10 cellular contexts compared by ENCODE assay signal in the genomic region with DNA sequence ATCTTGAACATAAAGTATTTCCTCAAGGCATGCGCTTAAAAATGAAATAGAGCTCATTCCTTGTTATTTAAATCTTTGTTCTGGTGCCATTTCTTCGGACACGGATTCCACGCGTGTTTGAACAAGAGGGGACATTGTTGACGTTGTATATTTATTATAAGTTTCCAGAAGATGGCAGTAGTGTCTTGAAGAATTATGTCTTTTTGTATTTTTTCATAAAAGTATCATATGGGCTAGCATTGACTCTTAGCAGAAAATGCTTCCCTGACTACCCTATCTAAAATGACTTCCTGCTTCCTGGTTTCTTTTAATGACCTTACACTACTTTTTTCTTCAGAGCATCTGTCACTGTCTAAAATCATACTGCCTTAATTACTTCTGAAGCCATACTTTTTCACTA. TPM values are rescaled to one million over a fixed set of nuclear protein-coding genes. Genes with fewer than 3 reads are reported as not detected.
A peak's percentile ranks its signal among the peaks of the same experiment; 100 is the strongest.
DNase-seq lines count a peak whose midpoint lies in the region; ATAC-seq and TF ChIP-seq lines count a peak whose summit lies in the region.
"Had no signal": no experiment of that assay in that cellular context is flagged by ENCODE, and none has a peak within 500 bp of the region (broad histone marks: within the 10 kb centered on the region; RNA-seq: fewer than 3 reads in every experiment).

No MANE protein-coding gene starts in this region.

- no peak overlapping the region for H3K27ac ChIP-seq in CD8-positive, alpha-beta memory T cell (ENCODE audit: low read depth, low read length)
- H3K27ac ChIP-seq in HEK293 (ENCODE audit: extremely low read depth, low read depth, low read length) = no peak overlapping the region

- peak; percentile 67 for ATAC-seq in activated naive CD8-positive, alpha-beta T cell treated with anti-CD3 and anti-CD28 coated beads, Interleukin-2, amount 10 ng/mL, durations not matched to agents 7 days and 5 days (ENCODE audit: low read depth)
- no peak for ATAC-seq in GM21528 (IDR thresholded peaks at IDR 0.05; ENCODE audit: low FRiP score, unreplicated experiment)
- ATAC-seq: Right ventricle myocardium inferior had no signal

- POLR2A ChIA-PET in CD8-positive, alpha-beta memory T cell (lab: Charles Lee) = no interaction called here
- POLR2A ChIA-PET in HEK293 (lab: Yijun Ruan, JAX) = interaction anchor here (0.8 kb wide), 1 partner anchor 20 kb away, joined by 4 read pairs; a partner anchor contains a TSS
- POLR2A ChIA-PET in activated naive CD8-positive, alpha-beta T cell treated with anti-CD3 and anti-CD28 coated beads, Interleukin-2, amount 10 ng/mL, durations not matched to agents 7 days and 5 days (lab: Charles Lee) = interaction anchor here (0.6 kb wide), 1 partner anchor 88 kb away, joined by 4 read pairs; no protein-coding TSS in a partner anchor

- H3K36me3 Mint-ChIP-seq in CD8-positive, alpha-beta memory T cell = peaks cover 14 to 63% (median 34%) of the 10 kb centered on the region in 3 donors
- peaks cover 38% of the 10 kb centered on the region for H3K36me3 Mint-ChIP-seq in activated naive CD8-positive, alpha-beta T cell treated with anti-CD3 and anti-CD28 coated beads, Interleukin-2, amount 10 ng/mL, durations not matched to agents 7 days and 5 days

- CTCF ChIA-PET in CD8-positive, alpha-beta memory T cell (lab: Charles Lee) = interaction anchor here (0.7 to 2.2 kb wide), 17 partner anchors 9 to 299 kb away, joined by 3 to 13 read pairs (median 4); no protein-coding TSS in a partner anchor
- CTCF ChIA-PET in HEK293 (lab: Yijun Ruan, JAX) = interaction anchor here (0.6 to 2.4 kb wide), 9 partner anchors 9 to 1365 kb away, joined by 3 to 9 read pairs (median 3); no protein-coding TSS in a partner anchor

- H3K27me3 Mint-ChIP-seq in CD8-positive, alpha-beta memory T cell = no peaks in the 10 kb centered on the region
- H3K27me3 Mint-ChIP-seq in activated naive CD8-positive, alpha-beta T cell treated with anti-CD3 and anti-CD28 coated beads, Interleukin-2, amount 10 ng/mL, durations not matched to agents 7 days and 5 days = no peaks in the 10 kb centered on the region

- peaks cover 27 to 34% (median 30%) of the 10 kb centered on the region in 3 donors for H3K4me1 Mint-ChIP-seq in CD8-positive, alpha-beta memory T cell
- H3K4me1 Mint-ChIP-seq in activated naive CD8-positive, alpha-beta T cell treated with anti-CD3 and anti-CD28 coated beads, Interleukin-2, amount 10 ng/mL, durations not matched to agents 7 days and 5 days = peaks cover 14% of the 10 kb centered on the region

- DNase-seq in CD8-positive, alpha-beta memory T cell = peak in 2 of 5 donors; percentile 38 to 52
- DNase-seq in activated naive CD8-positive, alpha-beta T cell treated with anti-CD3 and anti-CD28 coated beads, Interleukin-2, amount 10 ng/mL, durations not matched to agents 7 days and 5 days = no peak
- peak; percentile 31 to 37 for DNase-seq in lung microvascular endothelial cell (ENCODE audit: low read depth in 2 of 2)
- no peak for DNase-seq in retina
- DNase-seq in T1000 (lab: John Stamatoyannopoulos, UW) = no peak
- DNase-seq in COLO668 (lab: John Stamatoyannopoulos, UW; ENCODE audit: unreplicated experiment) = no peak
- DNase-seq: stimulated activated CD4-positive, alpha-beta T cell treated with anti-CD3 and anti-CD28 coated beads, Interleukin-2, amount 100 ng/mL, for 24 hours had no signal

- peak overlapping the region in 7 of 8 donors; percentile 31 to 79 (median 64) for H3K27ac Mint-ChIP-seq in CD8-positive, alpha-beta memory T cell
- H3K27ac Mint-ChIP-seq in activated naive CD8-positive, alpha-beta T cell treated with anti-CD3 and anti-CD28 coated beads, Interleukin-2, amount 10 ng/mL, durations not matched to agents 7 days and 5 days = peak overlapping the region; percentile 62

- H3K36me3 ChIP-seq in CD8-positive, alpha-beta memory T cell (ENCODE audit: insufficient read depth, low read length) = peaks cover 35% of the 10 kb centered on the region
- H3K36me3 ChIP-seq in HEK293 (ENCODE audit: control insufficient read depth in 2 of 2, insufficient read depth in 1 of 2, low read length in 2 of 2) = peaks cover 4 to 62% of the 10 kb centered on the region in 2 experiments

- no peaks in the 10 kb centered on the region for H3K27me3 ChIP-seq in CD8-positive, alpha-beta memory T cell (ENCODE audit: insufficient read depth, low read length, poor library complexity, severe bottlenecking)

- H3K9me3 Mint-ChIP-seq in CD8-positive, alpha-beta memory T cell = no peaks in the 10 kb centered on the region
- no peaks in the 10 kb centered on the region for H3K9me3 Mint-ChIP-seq in activated naive CD8-positive, alpha-beta T cell treated with anti-CD3 and anti-CD28 coated beads, Interleukin-2, amount 10 ng/mL, durations not matched to agents 7 days and 5 days

- H3K4me1 ChIP-seq in CD8-positive, alpha-beta memory T cell (ENCODE audit: insufficient read depth, low read length) = peaks cover 17% of the 10 kb centered on the region
- H3K4me1 ChIP-seq in HEK293 (ENCODE audit: control insufficient read depth, insufficient read depth, low read length) = no peaks in the 10 kb centered on the region

- H3K4me3 Mint-ChIP-seq in CD8-positive, alpha-beta memory T cell = no peak overlapping the region
- no peak overlapping the region for H3K4me3 Mint-ChIP-seq in activated naive CD8-positive, alpha-beta T cell treated with anti-CD3 and anti-CD28 coated beads, Interleukin-2, amount 10 ng/mL, durations not matched to agents 7 days and 5 days

- no peak overlapping the region for H3K4me3 ChIP-seq in CD8-positive, alpha-beta memory T cell (ENCODE audit: low read length)
- H3K4me3 ChIP-seq in HEK293 (ENCODE audit: low read depth, low read length) = no peak overlapping the region

- H3K9me3 ChIP-seq in CD8-positive, alpha-beta memory T cell (ENCODE audit: low read length) = no peaks in the 10 kb centered on the region
- no peaks in the 10 kb centered on the region for H3K9me3 ChIP-seq in HEK293 (ENCODE audit: control insufficient read depth, insufficient read depth, low read depth, low read length)

- no peak for TF ChIP-seq CTCF in HEK293 (tag by site-specific recombination; IDR thresholded peaks at IDR 0.05)

TF ChIP-seq in HEK293, 187 proteins besides CTCF, POLR2A, EP300 and RAD21:
- TF ChIP-seq ZNF560 (tag by site-specific recombination; IDR thresholded peaks at IDR 0.05; ENCODE audit: borderline replicate concordance) (no peak), ZNF112 (tag by site-specific recombination; IDR thresholded peaks at IDR 0.05) (no peak), ZNF654 (tag by site-specific recombination; IDR thresholded peaks at IDR 0.05; ENCODE audit: low read depth) (peak; percentile 13; the same call in 1 of the 2 replicates), MYNN (tag by site-specific recombination; IDR thresholded peaks at IDR 0.05; ENCODE audit: borderline replicate concordance) (no peak), OVOL3 (tag by site-specific recombination; IDR thresholded peaks at IDR 0.05) (no peak)

RNA-seq across cellular contexts. Expression of a gene that starts 20.4 kb away (rescaled TPM):
- total RNA-seq in CD8-positive, alpha-beta memory T cell = 10 to 100 TPM; 40.3 to 42.8 TPM
- polyA plus RNA-seq in CD8-positive, alpha-beta memory T cell = 35.2 TPM
- total RNA-seq in activated naive CD8-positive, alpha-beta T cell treated with anti-CD3 and anti-CD28 coated beads, Interleukin-2, amount 10 ng/mL, durations not matched to agents 7 days and 5 days = 10 to 100 TPM; 40.6 to 41.4 TPM
- total RNA-seq in lung microvascular endothelial cell = 38.4 and 44.4 TPM in 2 replicates

RNA-seq across cellular contexts. Expression of a gene that starts 50.1 kb away (rescaled TPM):
- 100 to 1,000 TPM; 191 to 199 TPM for total RNA-seq in CD8-positive, alpha-beta memory T cell
- 36.7 TPM for polyA plus RNA-seq in CD8-positive, alpha-beta memory T cell
- total RNA-seq in activated naive CD8-positive, alpha-beta T cell treated with anti-CD3 and anti-CD28 coated beads, Interleukin-2, amount 10 ng/mL, durations not matched to agents 7 days and 5 days = 10 to 100 TPM; 55.0 to 59.3 TPM
- total RNA-seq in lung microvascular endothelial cell = 1.5 and 3.0 TPM in 2 replicates

Comparison
In these comparisons a context has a peak if more than half of its experiments do, and no peak if none do; other contexts are left out.
1. DNase-seq: peak in lung microvascular endothelial cell (2 of 2); none in activated naive CD8-positive, alpha-beta T cell treated with anti-CD3 and anti-CD28 coated beads, Interleukin-2, amount 10 ng/mL, durations not matched to agents 7 days and 5 days (single experiment), retina (single experiment), T1000 (single experiment) and COLO668 (single experiment).
2. RNA of a gene that starts 50.1 kb away (total RNA-seq): 191 to 199 TPM in CD8-positive, alpha-beta memory T cell and 55.0 to 59.3 TPM in activated naive CD8-positive, alpha-beta T cell treated with anti-CD3 and anti-CD28 coated beads, Interleukin-2, amount 10 ng/mL, durations not matched to agents 7 days and 5 days; 1.5 to 3.0 TPM in lung microvascular endothelial cell; every median in the first group is over 10 times any median in the second.